In the genomic region with DNA sequence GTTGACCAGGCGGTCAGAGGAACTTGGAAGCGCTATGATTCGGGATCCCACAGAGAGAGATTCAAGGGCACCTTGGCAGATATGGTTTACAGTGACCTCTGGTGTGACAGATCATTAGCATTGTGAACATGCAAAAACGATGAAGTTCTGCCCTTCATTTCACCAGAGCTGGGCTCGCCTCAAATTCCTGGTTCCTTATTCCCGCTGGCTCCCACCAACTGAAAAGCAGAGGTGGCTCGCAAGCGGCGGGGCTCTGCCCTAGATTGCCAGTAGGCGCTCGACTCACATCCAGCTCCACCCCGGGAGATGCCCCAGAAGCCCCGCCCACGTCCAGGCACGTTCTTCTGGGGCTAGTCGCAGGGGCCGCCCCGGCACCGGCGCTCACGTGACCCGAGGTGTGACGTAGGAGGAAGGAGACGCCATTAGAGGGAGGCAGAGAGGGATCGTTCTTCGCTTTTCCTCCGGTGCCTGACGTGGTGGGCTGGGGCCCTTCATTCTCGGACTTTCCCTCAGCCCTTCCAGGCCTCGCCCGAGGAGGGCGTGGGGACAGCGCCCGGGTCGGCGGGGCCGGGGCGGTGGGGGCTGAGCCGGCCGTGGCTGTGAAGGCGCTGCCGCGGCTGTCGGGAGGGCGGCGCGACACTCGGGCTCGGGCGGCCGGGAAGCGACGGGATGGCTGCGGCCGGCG, we compare ENCODE assay signal across 8 cellular contexts. TPM values are rescaled to one million over a fixed set of nuclear protein-coding genes. Genes with fewer than 3 reads are reported as not detected.
A peak's percentile ranks its signal among the peaks of the same experiment; 100 is the strongest.
DNase-seq lines count a peak whose midpoint lies in the region; ATAC-seq, FAIRE-seq and TF ChIP-seq lines count a peak whose summit lies in the region.

A gene with protein sequence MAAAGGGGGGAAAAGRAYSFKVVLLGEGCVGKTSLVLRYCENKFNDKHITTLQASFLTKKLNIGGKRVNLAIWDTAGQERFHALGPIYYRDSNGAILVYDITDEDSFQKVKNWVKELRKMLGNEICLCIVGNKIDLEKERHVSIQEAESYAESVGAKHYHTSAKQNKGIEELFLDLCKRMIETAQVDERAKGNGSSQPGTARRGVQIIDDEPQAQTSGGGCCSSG (plus strand): TSS at position 403 of the 685 bp plus-strand sequence. CDS start 267 bp downstream, at position 670.

- no peaks in the 10 kb centered on the region for H4K20me1 ChIP-seq in keratinocyte (ENCODE audit: control insufficient read depth, extremely low read depth, insufficient read depth, low read length)

- peak in 1 of 3 experiments; percentile 26 for TF ChIP-seq CTCF in keratinocyte (optimal IDR thresholded peaks at IDR 0.05 in 1 of 3, IDR thresholded peaks at IDR 0.05 in 1 of 3, conservative IDR thresholded peaks at IDR 0.05 in 1 of 3; ENCODE audit: extremely low read depth in 1 of 3, insufficient read depth in 2 of 3, low read length in 3 of 3)

- dilution Hi-C loops in keratinocyte (cut with MboI; ENCODE audit: extremely low pct_ligation_motif_present, low sequenced_read_pairs), result no loop called here

- H3K27ac ChIP-seq in keratinocyte (ENCODE audit: control insufficient read depth, insufficient read depth, low read length), result peak within 1 kb of the TSS; percentile 98

- peak; percentile 99 for DNase-seq in Ammon's horn (ENCODE audit: low spot score)
- peak; percentile 97 for DNase-seq in NCI-H460 (ENCODE audit: extremely low read depth, low read depth)
- peak; percentile 98 for DNase-seq in activated CD4-positive, CD25-positive, alpha-beta regulatory T cell treated with anti-CD3 and anti-CD28 coated beads, Interleukin-2, amount 50 U/mL, for 72 hours
- peak; percentile 68 to 90 for DNase-seq in cerebellar nuclear complex (lab: John Stamatoyannopoulos, UW)
- peak; percentile 62 for DNase-seq in keratinocyte (ENCODE audit: low read depth, low spot score)
- peak; percentile 96 to 98 for DNase-seq in stimulated activated CD4-positive, alpha-beta T cell treated with anti-CD3 and anti-CD28 coated beads, Interleukin-15, amount 100 ng/mL, for 1 hour (ENCODE audit: low read depth in 1 of 2, low spot score in 1 of 2)

- peaks cover 2 to 16% of the 10 kb centered on the region in 2 experiments for H3K36me3 ChIP-seq in keratinocyte (ENCODE audit: control insufficient read depth in 2 of 2, extremely low read depth in 1 of 2, insufficient read depth in 2 of 2, low read length in 2 of 2)

- H3K4me3 ChIP-seq in keratinocyte (ENCODE audit: control insufficient read depth in 2 of 3, extremely low read depth in 1 of 3, insufficient read depth in 2 of 3, low read depth in 1 of 3, low read length in 3 of 3), result peak within 1 kb of the TSS; percentile 84 to 97 (median 96)

- peaks cover 46% of the 10 kb centered on the region for H3K79me2 ChIP-seq in keratinocyte (ENCODE audit: control insufficient read depth, insufficient read depth, low read length)

- H3K4me2 ChIP-seq in keratinocyte (ENCODE audit: control insufficient read depth, extremely low read depth, insufficient read depth, low read depth, low read length), result peak within 1 kb of the TSS; percentile 88

- peak; percentile 9 for FAIRE-seq in keratinocyte (lab: Jason Lieb, UNC)

- H3K9me3 ChIP-seq in keratinocyte (ENCODE audit: control insufficient read depth, low read depth, low read length), result peaks cover 8% of the 10 kb centered on the region

- peak within 1 kb of the TSS; percentile 97 for H2AFZ ChIP-seq in keratinocyte (ENCODE audit: control insufficient read depth, low read length)

- no peaks in the 10 kb centered on the region for H3K27me3 ChIP-seq in keratinocyte (ENCODE audit: control insufficient read depth, extremely low read depth, insufficient read depth, low read length)

- H3K9ac ChIP-seq in keratinocyte (ENCODE audit: control insufficient read depth, extremely low read depth, insufficient read depth, low read length), result peak within 1 kb of the TSS; percentile 98

- peak; percentile 92 for ATAC-seq in GM19043 (IDR thresholded peaks at IDR 0.05; ENCODE audit: low read depth, unreplicated experiment)
- peak; percentile 89 for ATAC-seq in HG03378 (IDR thresholded peaks at IDR 0.05; ENCODE audit: unreplicated experiment)

- H3K4me1 ChIP-seq in keratinocyte (ENCODE audit: control insufficient read depth, extremely low read depth, insufficient read depth, low read length), result peaks cover 15% of the 10 kb centered on the region

- no peaks in the 10 kb centered on the region for H3K9me1 ChIP-seq in keratinocyte (ENCODE audit: control insufficient read depth, extremely low read depth, insufficient read depth, low read length)

RNA-seq across cellular contexts. Expression of the gene that starts here (rescaled TPM):
- 33.5 and 45.2 TPM in 2 replicates for total RNA-seq in NCI-H460 (2014; rRNA removed; shearing (Covaris generic))
- polyA plus RNA-seq in NCI-H460 (2014; cell fraction: nucleus; rRNA removed), result 18.2 and 22.8 TPM in 2 replicates
- 11.7 to 21.9 TPM (median 19.5 TPM) in 3 replicates for polyA plus RNA-seq in keratinocyte
- 390 TPM for polyA plus RNA-seq in keratinocyte (2011; ENCODE audit: low read depth)
- polyA plus RNA-seq in keratinocyte (2011; cell fraction: cytosol; rRNA removed), result 17.5 and 31.8 TPM in 2 replicates
- polyA plus RNA-seq in keratinocyte (2011; cell fraction: nucleus; rRNA removed), result 16.1 and 23.6 TPM in 2 replicates
- polyA plus RNA-seq in keratinocyte (2012; ENCODE audit: low replicate concordance), result 42.1 and 77.3 TPM in 2 replicates
- polyA minus RNA-seq in keratinocyte, result 2.8 to 16.8 TPM (median 7.3 TPM) in 3 replicates
- polyA minus RNA-seq in keratinocyte (2011; cell fraction: cytosol; rRNA and poly(A)+ RNA removed), result 9.6 TPM
- 2.7 and 7.8 TPM in 2 replicates for polyA minus RNA-seq in keratinocyte (2011; cell fraction: nucleus; rRNA and poly(A)+ RNA removed)

Comparison
In these comparisons a context has a peak if more than half of its experiments do, and no peak if none do; other contexts are left out.
1. Peak in every context shown above with its lines: DNase-seq, ATAC-seq, H3K4me3 ChIP-seq and H3K27ac ChIP-seq.